Comparison of ENCODE assay signal across 9 cellular contexts in genomic region chr21:42465008-42465878, GRCh38. TPM values are rescaled to one million over a fixed set of nuclear protein-coding genes. Genes with fewer than 3 reads are reported as not detected.
DNase-seq lines count a peak whose midpoint lies in the region; ATAC-seq and TF ChIP-seq lines count a peak whose summit lies in the region.
"Had no signal": no experiment of that assay in that cellular context is flagged by ENCODE, and none has a peak within 500 bp of the region (broad histone marks: within the 10 kb centered on the region; RNA-seq: fewer than 3 reads in every experiment).

No MANE protein-coding gene starts in this region.

- no peaks in the 10 kb centered on the region for H3K36me3 Mint-ChIP-seq in CD4-positive, CD25-positive, alpha-beta regulatory T cell

- H3K4me1 ChIP-seq in CD4-positive, CD25-positive, alpha-beta regulatory T cell (ENCODE audit: control insufficient read depth, insufficient read depth, low read length, poor library complexity, severe bottlenecking) = peaks cover 50% of the 10 kb centered on the region
- H3K4me1 ChIP-seq in hepatocyte (ENCODE audit: insufficient read depth) (peaks cover 36% of the 10 kb centered on the region), esophagus squamous epithelium (peaks cover 0 to 56% (median 14%) of the 10 kb centered on the region in 3 donors)

- peak overlapping the region in 3 of 4 donors; percentile 0 to 38 (median 18) for H3K4me3 Mint-ChIP-seq in CD4-positive, CD25-positive, alpha-beta regulatory T cell

- no peaks in the 10 kb centered on the region for H3K27me3 Mint-ChIP-seq in CD4-positive, CD25-positive, alpha-beta regulatory T cell

- no peaks in the 10 kb centered on the region for H3K27me3 ChIP-seq in CD4-positive, CD25-positive, alpha-beta regulatory T cell (ENCODE audit: control insufficient read depth, insufficient read depth, low read length)
- H3K27me3 ChIP-seq in hepatocyte (no peaks in the 10 kb centered on the region), esophagus squamous epithelium (no peaks in the 10 kb centered on the region)

- H3K9me3 Mint-ChIP-seq in CD4-positive, CD25-positive, alpha-beta regulatory T cell = no peaks in the 10 kb centered on the region

- no peaks in the 10 kb centered on the region for H3K36me3 ChIP-seq in CD4-positive, CD25-positive, alpha-beta regulatory T cell (ENCODE audit: control insufficient read depth, insufficient read depth, low read length)
- no peaks in the 10 kb centered on the region for H3K36me3 ChIP-seq in hepatocyte (replicated peaks; ENCODE audit: insufficient read depth, low read depth)
- no peaks in the 10 kb centered on the region for H3K36me3 ChIP-seq in esophagus squamous epithelium

- WGBS in hepatocyte (ENCODE audit: low lambda C conversion rate, missing lambda C conversion rate) = 70% methylated on average over 9 of the region's 9 CpGs
- WGBS in esophagus squamous epithelium, 2 donors = 39 to 47% methylated on average over 8 to 9 of the region's 9 CpGs

- no peak overlapping the region for H3K4me2 ChIP-seq in hepatocyte

- peak overlapping the region; percentile 79 to 93 (median 82) for H3K27ac Mint-ChIP-seq in CD4-positive, CD25-positive, alpha-beta regulatory T cell

- no peak for DNase-seq in CD4-positive, CD25-positive, alpha-beta regulatory T cell
- DNase-seq in OCI-M2 (lab: John Stamatoyannopoulos, UW; ENCODE audit: unreplicated experiment) (peak; percentile 98), hepatocyte (ENCODE audit: low spot score) (peak; percentile 54), esophagus squamous epithelium (lab: John Stamatoyannopoulos, UW) (no peak), anterior cingulate cortex (lab: John Stamatoyannopoulos, UW) (no peak), NCI-H69 (lab: John Stamatoyannopoulos, UW) (no peak)
- DNase-seq: NCI-H2227 treated with DMSO at 0.1 percent for 48 hours had no signal

- peak overlapping the region; percentile 69 for H3K27ac ChIP-seq in CD4-positive, CD25-positive, alpha-beta regulatory T cell (ENCODE audit: insufficient read depth, low read length, poor library complexity, severe bottlenecking)
- H3K27ac ChIP-seq in hepatocyte (peak overlapping the region; percentile 87), esophagus squamous epithelium (no peak overlapping the region)

- no peak for TF ChIP-seq POLR2A in esophagus squamous epithelium (IDR thresholded peaks at IDR 0.05)

- H3K4me1 Mint-ChIP-seq in CD4-positive, CD25-positive, alpha-beta regulatory T cell = peaks cover 16 to 60% (median 46%) of the 10 kb centered on the region in 4 donors

- intact Hi-C loops in esophagus squamous epithelium (cut with DNase I) = no loop called here

- no peak overlapping the region for H2AFZ ChIP-seq in hepatocyte

- H4K20me1 ChIP-seq in hepatocyte (ENCODE audit: insufficient read depth, poor library complexity, severe bottlenecking) = no peaks in the 10 kb centered on the region

- no peak overlapping the region for H3K4me3 ChIP-seq in CD4-positive, CD25-positive, alpha-beta regulatory T cell (ENCODE audit: low read depth, low read length)
- no peak overlapping the region for H3K4me3 ChIP-seq in hepatocyte
- no peak overlapping the region for H3K4me3 ChIP-seq in esophagus squamous epithelium

- H3K9me2 ChIP-seq in hepatocyte (replicated peaks; ENCODE audit: insufficient read depth) = no peaks in the 10 kb centered on the region

- ATAC-seq in CD4-positive, CD25-positive, alpha-beta regulatory T cell (ENCODE audit: low read depth in 2 of 2) = no peak
- ATAC-seq in GM19463 (IDR thresholded peaks at IDR 0.05; ENCODE audit: unreplicated experiment) (peak; percentile 38), HG02870 (IDR thresholded peaks at IDR 0.05; ENCODE audit: unreplicated experiment) (no peak)

- H3K79me2 ChIP-seq in hepatocyte = no peaks in the 10 kb centered on the region

- H3K9me3 ChIP-seq in CD4-positive, CD25-positive, alpha-beta regulatory T cell (ENCODE audit: control insufficient read depth in 2 of 2, low read length in 2 of 2) = no peaks in the 10 kb centered on the region
- H3K9me3 ChIP-seq in hepatocyte (ENCODE audit: low read depth) = no peaks in the 10 kb centered on the region
- no peaks in the 10 kb centered on the region for H3K9me3 ChIP-seq in esophagus squamous epithelium

- TF ChIP-seq CTCF in hepatocyte (IDR thresholded peaks at IDR 0.05; ENCODE audit: poor library complexity) = no peak
- TF ChIP-seq CTCF in esophagus squamous epithelium (IDR thresholded peaks at IDR 0.05) = no peak

RNA-seq across cellular contexts. Expression of gene RSPH1, which starts 30.8 kb away (rescaled TPM):
- 0.25 TPM for total RNA-seq in CD4-positive, CD25-positive, alpha-beta regulatory T cell
- polyA plus RNA-seq in CD4-positive, CD25-positive, alpha-beta regulatory T cell = not detected
- total RNA-seq in hepatocyte (0.60 and 1.3 TPM in 2 replicates), esophagus squamous epithelium (under 1 TPM in 1 of 4 donors, not detected in 3; 0.19 TPM)
- polyA plus RNA-seq in hepatocyte = 1.8 and 3.0 TPM in 2 replicates

RNA-seq across cellular contexts. Expression of gene SLC37A1, which starts 48.4 kb away (rescaled TPM):
- 18.8 TPM for total RNA-seq in CD4-positive, CD25-positive, alpha-beta regulatory T cell
- polyA plus RNA-seq in CD4-positive, CD25-positive, alpha-beta regulatory T cell = 1 to 10 TPM; 2.8 to 3.6 (median 3.4) TPM
- total RNA-seq in hepatocyte (13.1 and 17.9 TPM in 2 replicates), esophagus squamous epithelium (10 to 100 TPM; 10.7 to 21.1 (median 14.0) TPM)
- 18.5 and 26.9 TPM in 2 replicates for polyA plus RNA-seq in hepatocyte

Comparison
In these comparisons a context has a peak if more than half of its experiments do, and no peak if none do; other contexts are left out.
1. DNase-seq: peak in OCI-M2 (single experiment) and hepatocyte (single experiment); none in CD4-positive, CD25-positive, alpha-beta regulatory T cell (0 of 3), esophagus squamous epithelium (single experiment), anterior cingulate cortex (0 of 58) and NCI-H69 (single experiment).
2. H3K27ac ChIP-seq: peak in CD4-positive, CD25-positive, alpha-beta regulatory T cell (single experiment) and hepatocyte (single experiment); none in esophagus squamous epithelium (0 of 4).